Comparison of ENCODE assay signal across 8 cellular contexts in genomic region chr2:186485871-186486650, GRCh38. TPM values are rescaled to one million over a fixed set of nuclear protein-coding genes. Genes with fewer than 3 reads are reported as not detected.
DNase-seq lines count a peak whose midpoint lies in the region; ATAC-seq and TF ChIP-seq lines count a peak whose summit lies in the region.

Gene ZC3H15, plus strand, starts transcription at chr2:186486260. Its CDS starts 123 bp downstream, at chr2:186486383.

- ATAC-seq in HG03460 (IDR thresholded peaks at IDR 0.05; ENCODE audit: unreplicated experiment) (peak; percentile 78), left colon (peak; percentile 91)

- H3K4me3 Mint-ChIP-seq in activated CD4-positive, alpha-beta T cell treated with anti-CD3 and anti-CD28 coated beads, Interleukin-2, amount 10 ng/mL, durations not matched to agents 7 days and 5 days = peak within 1 kb of the TSS; percentile 99

- peaks cover 1% of the 10 kb centered on the region for H3K9me3 Mint-ChIP-seq in activated CD4-positive, alpha-beta T cell treated with anti-CD3 and anti-CD28 coated beads, Interleukin-2, amount 10 ng/mL, durations not matched to agents 7 days and 5 days

- peak within 1 kb of the TSS; percentile 97 for H3K27ac Mint-ChIP-seq in activated CD4-positive, alpha-beta T cell treated with anti-CD3 and anti-CD28 coated beads, Interleukin-2, amount 10 ng/mL, durations not matched to agents 7 days and 5 days

- CTCF ChIA-PET in BJ (lab: Yijun Ruan, JAX) = interaction anchor here (0.7 to 1.5 kb wide), 3 partner anchors 22 to 260 kb away, joined by 3 to 4 read pairs (median 3); no protein-coding TSS in a partner anchor
- CTCF ChIA-PET in activated CD4-positive, alpha-beta T cell treated with anti-CD3 and anti-CD28 coated beads, Interleukin-2, amount 10 ng/mL, durations not matched to agents 7 days and 5 days (lab: Charles Lee) = interaction anchor here (0.6 to 1.2 kb wide), 2 partner anchors 17 to 156 kb away, joined by 4 to 5 read pairs; no protein-coding TSS in a partner anchor

- intact Hi-C loops in left colon (cut with DNase I, micrococcal nuclease) = no loop called here

- H3K27me3 ChIP-seq in BJ (ENCODE audit: control insufficient read depth, insufficient read depth, low read length) = no peaks in the 10 kb centered on the region

- H3K27ac ChIP-seq in coronary artery = peak within 1 kb of the TSS; percentile 88 to 90

- no peaks in the 10 kb centered on the region for H3K36me3 ChIP-seq in BJ (ENCODE audit: control insufficient read depth, insufficient read depth, low read length)

- H3K4me3 ChIP-seq in BJ (ENCODE audit: low read depth, low read length) (peak within 1 kb of the TSS; percentile 96), coronary artery (peak within 1 kb of the TSS; percentile 90)

- TF ChIP-seq CTCF in BJ (IDR thresholded peaks at IDR 0.05; ENCODE audit: insufficient read depth, low read depth, low read length) (no peak), coronary artery (IDR thresholded peaks at IDR 0.05) (no peak)

- peak; percentile 90 for DNase-seq in BJ (ENCODE audit: low read depth)
- peak; percentile 60 for DNase-seq in GM19240 (ENCODE audit: insufficient read length, low spot score)
- DNase-seq in NCI-H69 (lab: John Stamatoyannopoulos, UW) = peak; percentile 96
- peak; percentile 96 for DNase-seq in activated CD4-positive, alpha-beta T cell treated with anti-CD3 and anti-CD28 coated beads, Interleukin-2, amount 10 ng/mL, durations not matched to agents 7 days and 5 days
- peak; percentile 97 for DNase-seq in coronary artery (ENCODE audit: low spot score)
- DNase-seq in left colon = peak; percentile 97 to 98
- peak; percentile 97 for DNase-seq in stimulated activated CD4-positive, alpha-beta T cell treated with anti-CD3 and anti-CD28 coated beads, Interleukin-1b, Interleukin-23, amount 100 ng/mL, for 48 hours

- H3K36me3 Mint-ChIP-seq in activated CD4-positive, alpha-beta T cell treated with anti-CD3 and anti-CD28 coated beads, Interleukin-2, amount 10 ng/mL, durations not matched to agents 7 days and 5 days (ENCODE audit: low read depth) = peaks cover 10% of the 10 kb centered on the region

- H3K27me3 Mint-ChIP-seq in activated CD4-positive, alpha-beta T cell treated with anti-CD3 and anti-CD28 coated beads, Interleukin-2, amount 10 ng/mL, durations not matched to agents 7 days and 5 days = no peaks in the 10 kb centered on the region

- peaks cover 53% of the 10 kb centered on the region for H3K4me1 Mint-ChIP-seq in activated CD4-positive, alpha-beta T cell treated with anti-CD3 and anti-CD28 coated beads, Interleukin-2, amount 10 ng/mL, durations not matched to agents 7 days and 5 days

- POLR2A ChIA-PET in BJ (lab: Charles Lee) = no interaction called here
- POLR2A ChIA-PET in activated CD4-positive, alpha-beta T cell treated with anti-CD3 and anti-CD28 coated beads, Interleukin-2, amount 10 ng/mL, durations not matched to agents 7 days and 5 days (lab: Charles Lee) = interaction anchor here (1.4 kb wide), 1 partner anchor 104 kb away, joined by 7 read pairs; the partner anchor contains the start of gene ITGAV

RNA-seq across cellular contexts. Expression of gene ZC3H15, which starts in this region (rescaled TPM):
- 26.5 and 54.6 TPM in 2 replicates for polyA plus RNA-seq in BJ (2011; rRNA removed)
- polyA minus RNA-seq in BJ (2011; rRNA and poly(A)+ RNA removed) = 8.6 and 11.4 TPM in 2 replicates
- total RNA-seq in activated CD4-positive, alpha-beta T cell treated with anti-CD3 and anti-CD28 coated beads, Interleukin-2, amount 10 ng/mL, durations not matched to agents 7 days and 5 days = 10 to 100 TPM; 63.1 to 80.0 TPM
- 10 to 100 TPM; 46.6 to 48.5 TPM for total RNA-seq in left colon

Comparison
In these comparisons a context has a peak if more than half of its experiments do, and no peak if none do; other contexts are left out.
1. Peak in every context shown above with its lines: DNase-seq, ATAC-seq, H3K4me3 ChIP-seq and H3K27ac ChIP-seq.